ENCODE assay signal across 19 cellular contexts in genomic region chr10:122829454-122829853, GRCh38. TPM values are rescaled to one million over a fixed set of nuclear protein-coding genes. Genes with fewer than 3 reads are reported as not detected.
DNase-seq lines count a peak whose midpoint lies in the region; ATAC-seq, FAIRE-seq and TF ChIP-seq lines count a peak whose summit lies in the region.
"Had no signal": no experiment of that assay in that cellular context is flagged by ENCODE, and none has a peak within 500 bp of the region (broad histone marks: within the 10 kb centered on the region; RNA-seq: fewer than 3 reads in every experiment).

No MANE protein-coding gene starts in this region.

- H2AFZ ChIP-seq in HCT116 (ENCODE audit: low read depth, low read length, poor library complexity, severe bottlenecking) (no peak overlapping the region), H1 (ENCODE audit: low read length) (peak overlapping the region; percentile 50; the same call in 1 of the 2 replicates), neuronal stem cell (ENCODE audit: low read length) (no peak overlapping the region)
- H2AFZ ChIP-seq: GM23248 had no signal

- peak overlapping the region; percentile 19 for H4K91ac ChIP-seq in H1 (replicated peaks; ENCODE audit: insufficient read length, low read length)
- H4K91ac ChIP-seq in neuronal stem cell (ENCODE audit: low read depth, low read length, poor library complexity), result no peak overlapping the region

- H3K9ac ChIP-seq in HCT116 (ENCODE audit: low read length) (no peak overlapping the region), H1 (replicated peaks in 1 of 4; ENCODE audit: extremely low read depth in 1 of 4, low read depth in 3 of 4, low read length in 3 of 4) (no peak overlapping the region), neuronal stem cell (ENCODE audit: low read depth, low read length, poor library complexity) (no peak overlapping the region)
- H3K9ac ChIP-seq: GM23248 had no signal

- H3K79me2 ChIP-seq in HCT116 (ENCODE audit: insufficient read depth, low read length), result no peaks in the 10 kb centered on the region
- no peaks in the 10 kb centered on the region for H3K79me2 ChIP-seq in H1 (ENCODE audit: control insufficient read depth in 1 of 2, insufficient read depth in 2 of 2, low read length in 2 of 2)

- no peak for TF ChIP-seq POLR2A in HCT116 (IDR thresholded peaks at IDR 0.05; ENCODE audit: borderline replicate concordance, extremely low read depth, insufficient read depth, insufficient read length)
- no peak for TF ChIP-seq POLR2A in H1 (IDR thresholded peaks at IDR 0.05; ENCODE audit: control extremely low read depth in 1 of 2, low read depth in 2 of 2, low read length in 2 of 2)

- no peak overlapping the region for H4K5ac ChIP-seq in H1 (ENCODE audit: insufficient read length, low read depth, low read length)

- TF ChIP-seq EP300 in H1 (IDR thresholded peaks at IDR 0.05; ENCODE audit: borderline replicate concordance in 1 of 2, low read depth in 2 of 2, low read length in 2 of 2), result no peak

- H3K27ac ChIP-seq in HCT116 (ENCODE audit: low read depth, low read length) (no peak overlapping the region), H1 (ENCODE audit: low read depth, low read length) (no peak overlapping the region), neuronal stem cell (replicated peaks; ENCODE audit: low read length) (no peak overlapping the region), left lung (no peak overlapping the region)
- H3K27ac ChIP-seq: GM23248 had no signal

- H3K18ac ChIP-seq in H1 (ENCODE audit: extremely low read depth, low read length), result peak overlapping the region; percentile 48; the same call in 1 of the 2 replicates
- H3K18ac ChIP-seq in neuronal stem cell (ENCODE audit: low read length), result peak overlapping the region; percentile 74

- no peak overlapping the region for H2BK20ac ChIP-seq in H1 (ENCODE audit: low read length)

- no peak for DNase-seq in HCT116 (ENCODE audit: low read depth, low spot score)
- no peak for DNase-seq in H1 (ENCODE audit: low read depth in 1 of 2, low spot score in 2 of 2)
- DNase-seq in neuronal stem cell (ENCODE audit: low spot score), result no peak
- no peak for DNase-seq in NCI-H2081 (lab: John Stamatoyannopoulos, UW)
- no peak for DNase-seq in left lung
- DNase-seq: C1 segment of cervical spinal cord; Calu3; CD4-positive, alpha-beta memory T cell; COR-L47; DMS53; DMS79 treated with DMSO at 0.1 percent for 48 hours; GM23248 had no signal

- CTCF ChIA-PET in HCT116 (lab: Charles Lee), result no interaction called here
- CTCF ChIA-PET in H1 (lab: Charles Lee; ENCODE audit: partially characterized antibody), result interaction anchor here (0.7 kb wide), 1 partner anchor 103 kb away, joined by 4 read pairs; no protein-coding TSS in a partner anchor

- TF ChIP-seq CTCF in HCT116 (IDR thresholded peaks at IDR 0.05 in 2 of 3, conservative IDR thresholded peaks at IDR 0.05 in 1 of 3; ENCODE audit: borderline replicate concordance in 1 of 3, insufficient read depth in 1 of 3, low read depth in 2 of 3, low read length in 2 of 3), result no peak
- TF ChIP-seq CTCF in H1 (IDR thresholded peaks at IDR 0.05; ENCODE audit: control extremely low read depth in 1 of 3, insufficient read depth in 1 of 3, low read depth in 1 of 3, low read length in 3 of 3), result no peak
- TF ChIP-seq CTCF in left lung (IDR thresholded peaks at IDR 0.05), result no peak

- no peak for FAIRE-seq in H1 (lab: Jason Lieb, UNC)
- FAIRE-seq: G401.6, GM12892, H54 had no signal

- no peak overlapping the region for H3K4me3 ChIP-seq in HCT116 (replicated peaks in 1 of 2; ENCODE audit: low read depth in 1 of 2, low read length in 2 of 2)
- H3K4me3 ChIP-seq in H1 (ENCODE audit: extremely low read depth in 1 of 4, insufficient read depth in 2 of 4, low read depth in 3 of 4, low read length in 4 of 4), result no peak overlapping the region
- H3K4me3 ChIP-seq in neuronal stem cell (ENCODE audit: low read length in 2 of 2), result no peak overlapping the region
- no peak overlapping the region for H3K4me3 ChIP-seq in left lung
- H3K4me3 ChIP-seq: GM23248, HAP-1 had no signal

- RAD21 ChIA-PET in HCT116 (lab: Charles Lee; ENCODE audit: low non-redundant PET in 1 of 2, low total read pairs in 2 of 2, uncharacterized antibody in 2 of 2, unreplicated experiment in 2 of 2), result no interaction called here

- no peak for TF ChIP-seq RAD21 in HCT116 (IDR thresholded peaks at IDR 0.05; ENCODE audit: low read depth)
- no peak for TF ChIP-seq RAD21 in H1 (IDR thresholded peaks at IDR 0.05 in 1 of 2, conservative IDR thresholded peaks at IDR 0.05 in 1 of 2; ENCODE audit: low read depth in 2 of 2, low read length in 2 of 2)

- no peak overlapping the region for H2BK12ac ChIP-seq in H1 (ENCODE audit: low read depth, low read length)
- no peak overlapping the region for H2BK12ac ChIP-seq in neuronal stem cell (ENCODE audit: low read length)

- POLR2A ChIA-PET in HCT116 (lab: Charles Lee), result no interaction called here
- POLR2A ChIA-PET in H1 (lab: Charles Lee; ENCODE audit: partially characterized antibody), result interaction anchor here (1.1 kb wide), 1 partner anchor 9 kb away, joined by 4 read pairs; no protein-coding TSS in a partner anchor

- H3K4me1 ChIP-seq in HCT116 (ENCODE audit: control insufficient read depth in 1 of 2, insufficient read depth in 2 of 2, low read length in 2 of 2) (no peaks in the 10 kb centered on the region), H1 (replicated peaks in 1 of 4; ENCODE audit: control insufficient read depth in 3 of 4, insufficient read depth in 4 of 4, low read length in 3 of 4) (peaks cover 0 to 3% (median 0%) of the 10 kb centered on the region in 4 experiments; a peak in 1 of 7 replicates), neuronal stem cell (ENCODE audit: control insufficient read depth in 2 of 2, insufficient read depth in 1 of 2, low read depth in 1 of 2, low read length in 2 of 2) (no peaks in the 10 kb centered on the region), left lung (no peaks in the 10 kb centered on the region)
- H3K4me1 ChIP-seq: HAP-1 had no signal

- H2BK120ac ChIP-seq in H1 (replicated peaks; ENCODE audit: low read depth, low read length) (no peak overlapping the region), neuronal stem cell (ENCODE audit: low read depth, low read length) (no peak overlapping the region)

- H3K27me3 ChIP-seq in HCT116 (ENCODE audit: insufficient read depth, low read length), result peaks cover 61% of the 10 kb centered on the region
- H3K27me3 ChIP-seq in H1 (replicated peaks in 1 of 4; ENCODE audit: control insufficient read depth in 3 of 4, extremely low read depth in 1 of 4, insufficient read depth in 3 of 4, low read length in 3 of 4), result no peaks in the 10 kb centered on the region
- H3K27me3 ChIP-seq in neuronal stem cell (ENCODE audit: control insufficient read depth in 3 of 3, insufficient read depth in 3 of 3, low read depth in 1 of 3, low read length in 3 of 3), result peaks cover 0 to 18% (median 0%) of the 10 kb centered on the region in 3 experiments
- peaks cover 0 to 5% of the 10 kb centered on the region in 2 donors for H3K27me3 ChIP-seq in left lung

- H3K79me1 ChIP-seq in H1 (ENCODE audit: low read depth, low read length) (no peaks in the 10 kb centered on the region), neuronal stem cell (ENCODE audit: low read depth, low read length) (no peaks in the 10 kb centered on the region)

- H4K20me1 ChIP-seq in HCT116 (ENCODE audit: insufficient read depth) (no peaks in the 10 kb centered on the region), H1 (replicated peaks in 1 of 2; ENCODE audit: control insufficient read depth in 1 of 2, insufficient read depth in 2 of 2, low read length in 2 of 2) (no peaks in the 10 kb centered on the region)

- no peaks in the 10 kb centered on the region for H3K9me2 ChIP-seq in HCT116 (ENCODE audit: insufficient read depth)

- H3K4me2 ChIP-seq in HCT116 (ENCODE audit: low read length) (no peak overlapping the region), H1 (ENCODE audit: insufficient read depth in 1 of 2, low read depth in 2 of 2, low read length in 2 of 2) (no peak overlapping the region), neuronal stem cell (ENCODE audit: insufficient read depth, low read length, poor library complexity, severe bottlenecking) (no peak overlapping the region)

- H3K36me3 ChIP-seq in HCT116 (ENCODE audit: control insufficient read depth in 1 of 2, insufficient read depth in 2 of 2, low read length in 2 of 2) (no peaks in the 10 kb centered on the region), H1 (ENCODE audit: control insufficient read depth in 2 of 4, insufficient read depth in 4 of 4, low read length in 3 of 4) (peaks cover 0 to 15% (median 5%) of the 10 kb centered on the region in 4 experiments; a peak in 4 of 8 replicates), neuronal stem cell (replicated peaks in 1 of 2; ENCODE audit: control insufficient read depth in 2 of 2, insufficient read depth in 2 of 2, low read length in 2 of 2) (no peaks in the 10 kb centered on the region), left lung (peaks cover 0 to 15% of the 10 kb centered on the region in 2 donors)
- H3K36me3 ChIP-seq: HAP-1 had no signal

- peak; percentile 22; the same call in 1 of the 2 replicates for ATAC-seq in HCT116
- ATAC-seq in GM21717 (IDR thresholded peaks at IDR 0.05; ENCODE audit: unreplicated experiment), result no peak
- no peak for ATAC-seq in HG02884 (IDR thresholded peaks at IDR 0.05; ENCODE audit: unreplicated experiment)
- ATAC-seq in left lung, result no peak

- H2AK5ac ChIP-seq in H1 (ENCODE audit: low read depth, low read length), result no peak overlapping the region
- no peak overlapping the region for H2AK5ac ChIP-seq in neuronal stem cell (ENCODE audit: low read depth, low read length)

- 78% methylated on average over 8 of the region's 8 CpGs; no CpG with 5 or more reads in 1 of the 2 experiments for WGBS in H1 (ENCODE audit: extremely low coverage in 1 of 2, insufficient coverage in 1 of 2, insufficient read length in 1 of 2, insufficient replicate concordance in 2 of 2, low coverage in 1 of 2, low lambda C conversion rate in 2 of 2, missing lambda C conversion rate in 1 of 2), 2 experiments
- no CpG with 5 or more reads among the region's 8 CpGs for WGBS in neuronal stem cell (ENCODE audit: extremely low coverage in 2 of 2, insufficient read length in 2 of 2, insufficient replicate concordance in 1 of 2), 2 donors

- H3K14ac ChIP-seq in H1 (ENCODE audit: insufficient read length) (no peak overlapping the region), neuronal stem cell (ENCODE audit: low read length) (no peak overlapping the region)

- H2BK15ac ChIP-seq in H1 (ENCODE audit: low read length), result no peak overlapping the region
- no peak overlapping the region for H2BK15ac ChIP-seq in neuronal stem cell (ENCODE audit: low read length)

- BruUV-seq in HCT116 (replicated peaks; lab: Mats Ljungman, UMichigan), result no TSS peak

- H3K23ac ChIP-seq in H1 (ENCODE audit: insufficient read length) (no peak overlapping the region), neuronal stem cell (ENCODE audit: low read depth, low read length, poor library complexity) (no peak overlapping the region)

- H3K9me3 ChIP-seq in HCT116 (ENCODE audit: control insufficient read depth in 1 of 2, insufficient read depth in 1 of 2, low read depth in 1 of 2, low read length in 2 of 2) (no peaks in the 10 kb centered on the region), H1 (ENCODE audit: insufficient read depth in 2 of 2, low read depth in 1 of 2, low read length in 1 of 2) (no peaks in the 10 kb centered on the region), neuronal stem cell (replicated peaks in 1 of 2; ENCODE audit: control insufficient read depth in 2 of 2, insufficient read depth in 1 of 2, low read depth in 1 of 2, low read length in 2 of 2) (no peaks in the 10 kb centered on the region), left lung (no peaks in the 10 kb centered on the region)
- H3K9me3 ChIP-seq: HAP-1 had no signal

- H3K4ac ChIP-seq in H1 (replicated peaks; ENCODE audit: insufficient read length, low read depth, low read length) (no peak overlapping the region), neuronal stem cell (ENCODE audit: low read length) (no peak overlapping the region)

- H4K8ac ChIP-seq in H1 (ENCODE audit: extremely low read depth, insufficient read depth, low read length) (0 out of 2 replicates have a peak overlapping the region, but pooled peaks have one; percentile 1), neuronal stem cell (ENCODE audit: low read depth, low read length) (no peak overlapping the region)

- no peak overlapping the region for H2BK5ac ChIP-seq in H1 (ENCODE audit: low read depth, low read length)
- no peak overlapping the region for H2BK5ac ChIP-seq in neuronal stem cell (ENCODE audit: low read length)

- no peak overlapping the region for H3K56ac ChIP-seq in H1 (replicated peaks; ENCODE audit: insufficient read length, low read depth, low read length)

- intact Hi-C loops in HCT116 (cut with micrococcal nuclease) (no loop called here), left lung (cut with DNase I) (no loop called here)

- H3K23me2 ChIP-seq in H1 (ENCODE audit: low read depth, low read length), result no peaks in the 10 kb centered on the region

RNA-seq across cellular contexts. Expression of gene CUZD1, which starts 16.2 kb away (rescaled TPM):
- total RNA-seq in HCT116 (2021; ENCODE audit: unreplicated experiment) (1.7 TPM), left lung (under 1 TPM; 0.73 to 0.76 TPM)
- 0.21 and 0.31 TPM in 2 replicates for polyA plus RNA-seq in HCT116 (2012)
- total RNA-seq in H1 (2021; fragmentation: NEBNext Ultra II Directional; extraction: Animal tissue kit (Norgen Biotek cat#: 25700)), result 11.9 and 13.0 TPM in 2 replicates
- polyA plus RNA-seq in H1 (2011; rRNA removed), result 15.1 and 30.0 TPM in 2 replicates
- polyA plus RNA-seq in H1 (2011; cell fraction: cytosol; rRNA removed), result 24.7 TPM
- polyA plus RNA-seq in H1 (2011; cell fraction: nucleus; rRNA removed), result 12.9 TPM
- 15.1 to 22.7 TPM (median 20.5 TPM) in 4 replicates for polyA plus RNA-seq in H1 (2012, experiment 1 of 2)
- 1.7 TPM for polyA plus RNA-seq in H1 (2012, experiment 2 of 2)
- 6.0 TPM for polyA plus RNA-seq in H1 (2013, experiment 1 of 2)
- 5.0 TPM for polyA plus RNA-seq in H1 (2013, experiment 2 of 2)
- 22.9 and 35.2 TPM in 2 replicates for polyA minus RNA-seq in H1 (2011; rRNA and poly(A)+ RNA removed)
- polyA minus RNA-seq in H1 (2011; cell fraction: cytosol; rRNA and poly(A)+ RNA removed), result 13.7 TPM
- polyA minus RNA-seq in H1 (2011; cell fraction: nucleus; rRNA and poly(A)+ RNA removed), result 18.4 TPM
- polyA plus RNA-seq in neuronal stem cell (2013, experiment 1 of 2), result 0.11 TPM
- polyA plus RNA-seq in neuronal stem cell (2013, experiment 2 of 2), result 0.11 TPM
- total RNA-seq: A172 had no signal

RNA-seq across cellular contexts. Expression of gene FAM24B, which starts 49.9 kb away (rescaled TPM):
- total RNA-seq in HCT116 (2021; ENCODE audit: unreplicated experiment), result 6.8 TPM
- polyA plus RNA-seq in HCT116 (2012), result 9.2 and 10.5 TPM in 2 replicates
- total RNA-seq in H1 (2021; fragmentation: NEBNext Ultra II Directional; extraction: Animal tissue kit (Norgen Biotek cat#: 25700)), result 0.50 and 0.73 TPM in 2 replicates
- polyA plus RNA-seq in H1 (2011; rRNA removed), result 0.55 and 0.56 TPM in 2 replicates
- polyA plus RNA-seq in H1 (2011; cell fraction: cytosol; rRNA removed), result 0.76 TPM
- 0.84 TPM for polyA plus RNA-seq in H1 (2011; cell fraction: nucleus; rRNA removed)
- 0.31 to 0.75 TPM (median 0.70 TPM) in 3 of 4 replicates, not detected in the other for polyA plus RNA-seq in H1 (2012, experiment 1 of 2)
- 0.34 TPM for polyA plus RNA-seq in H1 (2012, experiment 2 of 2)
- 1.9 TPM for polyA plus RNA-seq in H1 (2013, experiment 1 of 2)
- polyA plus RNA-seq in H1 (2013, experiment 2 of 2), result 1.4 TPM
- 0.34 TPM in 1 of 2 replicates, not detected in the other for polyA minus RNA-seq in H1 (2011; rRNA and poly(A)+ RNA removed)
- not detected for polyA minus RNA-seq in H1 (2011; cell fraction: cytosol; rRNA and poly(A)+ RNA removed)
- polyA minus RNA-seq in H1 (2011; cell fraction: nucleus; rRNA and poly(A)+ RNA removed), result 1.2 TPM
- polyA plus RNA-seq in neuronal stem cell (2013, experiment 1 of 2), result 1.5 TPM
- polyA plus RNA-seq in neuronal stem cell (2013, experiment 2 of 2), result 1.2 TPM
- 1 to 10 TPM; 3.0 to 4.0 TPM for total RNA-seq in left lung
- total RNA-seq: A172 had no signal

Comparison
In these comparisons a context has a peak if more than half of its experiments do, and no peak if none do; other contexts are left out.
1. Of the 16 proteins assayed by ChIP-seq in both H1 and HCT116: peak only in H1: none; only in HCT116: EZH2; in both: none; in neither: 15.